Comparison of ENCODE assay signal across 1 cellular context in the genomic region with DNA sequence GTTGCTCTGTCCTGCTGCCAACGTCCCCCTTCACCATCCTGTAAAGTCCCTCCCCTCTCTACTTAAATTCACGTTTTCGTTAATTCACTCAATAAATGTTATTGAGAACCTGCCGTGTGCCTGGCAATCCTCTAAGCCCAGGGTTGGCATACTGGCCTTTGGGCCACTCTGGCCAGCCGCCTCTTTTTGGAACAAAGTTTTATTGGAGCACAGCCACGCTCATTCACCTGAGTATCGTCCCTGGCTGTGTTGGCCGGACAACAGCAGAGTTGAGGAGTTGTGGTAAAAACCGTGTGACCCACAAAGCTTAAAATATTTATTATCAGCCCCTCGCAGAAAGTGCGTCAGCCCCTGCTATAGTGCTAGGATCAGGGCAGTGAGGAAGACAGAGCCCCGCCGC.
TF ChIP-seq lines count a peak whose summit lies in the region.

No MANE protein-coding gene starts in this region.

TF ChIP-seq in K562, 482 proteins besides CTCF, POLR2A, EP300 and RAD21:
- TF ChIP-seq EZH2 (IDR thresholded peaks at IDR 0.05; ENCODE audit: borderline replicate concordance, low read depth, low read length) (no peak), PPARD (CRISPR knock-in tag; IDR thresholded peaks at IDR 0.05) (no peak)
- TF ChIP-seq, protein P1, sequence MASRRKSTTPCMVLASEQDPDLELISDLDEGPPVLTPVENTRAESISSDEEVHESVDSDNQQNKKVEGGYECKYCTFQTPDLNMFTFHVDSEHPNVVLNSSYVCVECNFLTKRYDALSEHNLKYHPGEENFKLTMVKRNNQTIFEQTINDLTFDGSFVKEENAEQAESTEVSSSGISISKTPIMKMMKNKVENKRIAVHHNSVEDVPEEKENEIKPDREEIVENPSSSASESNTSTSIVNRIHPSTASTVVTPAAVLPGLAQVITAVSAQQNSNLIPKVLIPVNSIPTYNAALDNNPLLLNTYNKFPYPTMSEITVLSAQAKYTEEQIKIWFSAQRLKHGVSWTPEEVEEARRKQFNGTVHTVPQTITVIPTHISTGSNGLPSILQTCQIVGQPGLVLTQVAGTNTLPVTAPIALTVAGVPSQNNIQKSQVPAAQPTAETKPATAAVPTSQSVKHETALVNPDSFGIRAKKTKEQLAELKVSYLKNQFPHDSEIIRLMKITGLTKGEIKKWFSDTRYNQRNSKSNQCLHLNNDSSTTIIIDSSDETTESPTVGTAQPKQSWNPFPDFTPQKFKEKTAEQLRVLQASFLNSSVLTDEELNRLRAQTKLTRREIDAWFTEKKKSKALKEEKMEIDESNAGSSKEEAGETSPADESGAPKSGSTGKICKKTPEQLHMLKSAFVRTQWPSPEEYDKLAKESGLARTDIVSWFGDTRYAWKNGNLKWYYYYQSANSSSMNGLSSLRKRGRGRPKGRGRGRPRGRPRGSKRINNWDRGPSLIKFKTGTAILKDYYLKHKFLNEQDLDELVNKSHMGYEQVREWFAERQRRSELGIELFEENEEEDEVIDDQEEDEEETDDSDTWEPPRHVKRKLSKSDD (conservative IDR thresholded peaks at IDR 0.05; ENCODE audit: low read length) = no peak
- TF ChIP-seq, protein P2, sequence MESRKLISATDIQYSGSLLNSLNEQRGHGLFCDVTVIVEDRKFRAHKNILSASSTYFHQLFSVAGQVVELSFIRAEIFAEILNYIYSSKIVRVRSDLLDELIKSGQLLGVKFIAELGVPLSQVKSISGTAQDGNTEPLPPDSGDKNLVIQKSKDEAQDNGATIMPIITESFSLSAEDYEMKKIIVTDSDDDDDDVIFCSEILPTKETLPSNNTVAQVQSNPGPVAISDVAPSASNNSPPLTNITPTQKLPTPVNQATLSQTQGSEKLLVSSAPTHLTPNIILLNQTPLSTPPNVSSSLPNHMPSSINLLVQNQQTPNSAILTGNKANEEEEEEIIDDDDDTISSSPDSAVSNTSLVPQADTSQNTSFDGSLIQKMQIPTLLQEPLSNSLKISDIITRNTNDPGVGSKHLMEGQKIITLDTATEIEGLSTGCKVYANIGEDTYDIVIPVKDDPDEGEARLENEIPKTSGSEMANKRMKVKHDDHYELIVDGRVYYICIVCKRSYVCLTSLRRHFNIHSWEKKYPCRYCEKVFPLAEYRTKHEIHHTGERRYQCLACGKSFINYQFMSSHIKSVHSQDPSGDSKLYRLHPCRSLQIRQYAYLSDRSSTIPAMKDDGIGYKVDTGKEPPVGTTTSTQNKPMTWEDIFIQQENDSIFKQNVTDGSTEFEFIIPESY (CRISPR knock-in tag; IDR thresholded peaks at IDR 0.05) = 0 out of 2 replicates have a peak, but pooled peaks have one; percentile 64
